1 cellular context compared by ENCODE assay signal in genomic region chr11:66386171-66387069, GRCh38.
TF ChIP-seq lines count a peak whose summit lies in the region.

No MANE protein-coding gene starts in this region.

TF ChIP-seq in HepG2, 621 proteins besides CTCF, POLR2A, EP300 and RAD21 (continued from another document):
- TF ChIP-seq HOMEZ (CRISPR knock-in tag; IDR thresholded peaks at IDR 0.05; ENCODE audit: low read depth) (peak; percentile 33; the same call in 1 of the 2 replicates), SAP130 (CRISPR knock-in tag; IDR thresholded peaks at IDR 0.05; ENCODE audit: low read depth) (peak; percentile 32), CREM (IDR thresholded peaks at IDR 0.05) (peak; percentile 25; the same call in 1 of the 2 replicates), CREM (CRISPR knock-in tag; IDR thresholded peaks at IDR 0.05) (no peak), ELF1 (CRISPR knock-in tag; IDR thresholded peaks at IDR 0.05) (peak; percentile 26; the same call in 1 of the 2 replicates), IKZF4 (CRISPR knock-in tag; IDR thresholded peaks at IDR 0.05; ENCODE audit: borderline replicate concordance, low read depth, not compliant biosample characterization) (no peak), ZNF597 (CRISPR knock-in tag; IDR thresholded peaks at IDR 0.05) (no peak), CEBPB (IDR thresholded peaks at IDR 0.05; ENCODE audit: borderline replicate concordance, low read depth, low read length) (peak; percentile 88), XRCC5 (optimal IDR thresholded peaks at IDR 0.05; ENCODE audit: low read length) (peak; percentile 68), ZNF891 (CRISPR knock-in tag; IDR thresholded peaks at IDR 0.05) (no peak), ZBTB33 (CRISPR knock-in tag; IDR thresholded peaks at IDR 0.05) (0 out of 2 replicates have a peak, but pooled peaks have one; percentile 44), ZZZ3 (CRISPR knock-in tag; IDR thresholded peaks at IDR 0.05; ENCODE audit: borderline replicate concordance) (no peak)
